Comparison of ENCODE assay signal across 8 cellular contexts in the genomic region with DNA sequence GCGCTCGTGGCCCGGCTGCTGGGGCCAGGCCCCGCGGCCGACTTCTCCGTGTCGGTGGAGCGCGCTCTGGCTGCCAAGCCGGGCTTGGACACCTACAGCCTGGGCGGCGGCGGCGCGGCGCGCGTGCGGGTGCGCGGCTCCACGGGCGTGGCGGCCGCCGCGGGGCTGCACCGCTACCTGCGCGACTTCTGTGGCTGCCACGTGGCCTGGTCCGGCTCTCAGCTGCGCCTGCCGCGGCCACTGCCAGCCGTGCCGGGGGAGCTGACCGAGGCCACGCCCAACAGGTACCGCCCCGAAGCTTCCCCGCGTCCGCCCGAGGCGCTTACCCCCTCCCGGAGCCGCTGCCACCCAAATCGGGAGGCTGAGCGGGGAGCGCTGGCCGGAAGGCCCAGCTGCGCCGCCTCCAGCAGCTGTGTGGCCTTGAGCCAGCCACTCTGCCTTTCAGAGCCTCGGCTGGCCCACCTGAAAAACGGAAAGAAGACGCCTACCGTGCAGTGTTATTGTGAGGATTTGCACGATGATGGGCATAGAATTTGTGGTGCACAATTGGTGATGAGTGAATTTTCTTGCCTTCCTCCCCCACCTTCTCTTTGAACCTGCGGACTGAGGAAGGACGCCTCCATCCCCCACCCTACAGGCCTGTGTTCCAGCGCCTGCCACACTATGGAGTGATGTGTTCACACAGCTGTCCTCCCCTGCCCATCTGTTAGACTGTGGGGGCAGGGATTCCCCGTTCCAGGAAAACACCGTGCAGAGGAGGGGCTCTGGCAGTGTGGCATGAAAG. TPM values are rescaled to one million over a fixed set of nuclear protein-coding genes. Genes with fewer than 3 reads are reported as not detected.
DNase-seq lines count a peak whose midpoint lies in the region; ATAC-seq and TF ChIP-seq lines count a peak whose summit lies in the region.

No MANE protein-coding gene starts in this region.

- peak; percentile 96 for DNase-seq in GM19238 (ENCODE audit: insufficient read length, low spot score)
- peak; percentile 68 for DNase-seq in NCI-H524 treated with DMSO at 0.1 percent for 48 hours (lab: John Stamatoyannopoulos, UW)
- peak; percentile 52 to 56 for DNase-seq in activated CD4-positive, alpha-beta T cell treated with anti-CD3 and anti-CD28 coated beads, Interleukin-2, amount 50 U/mL, for 4 hours
- peak; percentile 92 for DNase-seq in lower lobe of right lung
- peak; percentile 42 to 81 (median 59) for DNase-seq in stimulated activated CD4-positive, alpha-beta T cell treated with anti-CD3 and anti-CD28 coated beads, TNF-alpha, amount 100 ng/mL, for 24 hours (ENCODE audit: low read depth in 3 of 3)

- intact Hi-C loops in lower lobe of right lung (cut with DNase I) = no loop called here

- TF ChIP-seq CTCF in lower lobe of right lung (IDR thresholded peaks at IDR 0.05) = no peak

- peaks cover 39% of the 10 kb centered on the region for H3K4me1 ChIP-seq in BLaER1
- H3K4me1 ChIP-seq in ectodermal cell (ENCODE audit: control insufficient read depth, insufficient read depth, low read length) = peaks cover 14% of the 10 kb centered on the region
- H3K4me1 ChIP-seq in lower lobe of right lung = peaks cover 27% of the 10 kb centered on the region

- H3K27me3 ChIP-seq in BLaER1 (no peaks in the 10 kb centered on the region), ectodermal cell (ENCODE audit: control insufficient read depth, insufficient read depth, low read length, poor library complexity, severe bottlenecking) (peaks cover 19% of the 10 kb centered on the region), lower lobe of right lung (ENCODE audit: low read depth) (no peaks in the 10 kb centered on the region)

- peak overlapping the region; percentile 87 for H3K27ac ChIP-seq in BLaER1
- H3K27ac ChIP-seq in ectodermal cell (ENCODE audit: insufficient read depth, low read depth, low read length, poor library complexity, severe bottlenecking) = peak overlapping the region; percentile 44
- peak overlapping the region; percentile 83 for H3K27ac ChIP-seq in lower lobe of right lung

- WGBS in ectodermal cell, 2 experiments = 1 to 2% methylated on average over 65 of the region's 65 CpGs

- H4K20me1 ChIP-seq in BLaER1 = peaks cover 13% of the 10 kb centered on the region

- H3K9me3 ChIP-seq in BLaER1 = no peaks in the 10 kb centered on the region
- H3K9me3 ChIP-seq in ectodermal cell (ENCODE audit: control insufficient read depth, low read length) = no peaks in the 10 kb centered on the region
- H3K9me3 ChIP-seq in lower lobe of right lung = no peaks in the 10 kb centered on the region

- H3K9ac ChIP-seq in BLaER1 = peak overlapping the region; percentile 87

- peaks cover 37% of the 10 kb centered on the region for H3K36me3 ChIP-seq in BLaER1
- peaks cover 10% of the 10 kb centered on the region for H3K36me3 ChIP-seq in ectodermal cell (ENCODE audit: control insufficient read depth, insufficient read depth, low read length)
- peaks cover 35% of the 10 kb centered on the region for H3K36me3 ChIP-seq in lower lobe of right lung

- H3K4me3 ChIP-seq in BLaER1 (peak overlapping the region; percentile 89), ectodermal cell (ENCODE audit: insufficient read depth, low read depth, low read length) (peak overlapping the region; percentile 63), lower lobe of right lung (peak overlapping the region; percentile 70)

- H3K4me2 ChIP-seq in BLaER1 = peak overlapping the region; percentile 95

- ATAC-seq in HG03280 (IDR thresholded peaks at IDR 0.05; ENCODE audit: unreplicated experiment) (peak; percentile 53), lower lobe of right lung (peak; percentile 81 to 87)

RNA-seq across cellular contexts. Expression of a gene that starts 0.5 kb away (rescaled TPM):
- polyA plus RNA-seq in ectodermal cell (2013, experiment 1 of 4) = 13.4 TPM
- 12.3 TPM for polyA plus RNA-seq in ectodermal cell (2013, experiment 2 of 4)
- polyA plus RNA-seq in ectodermal cell (2013, experiment 3 of 4) = 11.2 TPM
- 9.7 TPM for polyA plus RNA-seq in ectodermal cell (2013, experiment 4 of 4)
- 39.1 TPM for total RNA-seq in lower lobe of right lung

RNA-seq across cellular contexts. Expression of a gene that starts 16.2 kb away (rescaled TPM):
- polyA plus RNA-seq in ectodermal cell (2013, experiment 1 of 4) = 1.6 TPM
- polyA plus RNA-seq in ectodermal cell (2013, experiment 2 of 4) = 1.8 TPM
- 1.2 TPM for polyA plus RNA-seq in ectodermal cell (2013, experiment 3 of 4)
- polyA plus RNA-seq in ectodermal cell (2013, experiment 4 of 4) = 1.9 TPM
- total RNA-seq in lower lobe of right lung = 2.2 TPM

RNA-seq across cellular contexts. Expression of a gene that starts 25.4 kb away (rescaled TPM):
- 55.1 TPM for polyA plus RNA-seq in ectodermal cell (2013, experiment 1 of 4)
- 63.8 TPM for polyA plus RNA-seq in ectodermal cell (2013, experiment 2 of 4)
- 56.7 TPM for polyA plus RNA-seq in ectodermal cell (2013, experiment 3 of 4)
- polyA plus RNA-seq in ectodermal cell (2013, experiment 4 of 4) = 59.8 TPM
- total RNA-seq in lower lobe of right lung = 65.8 TPM

RNA-seq across cellular contexts. Expression of a gene that starts 30.3 kb away (rescaled TPM):
- polyA plus RNA-seq in ectodermal cell (2013, experiment 1 of 4) = 32.8 TPM
- 31.0 TPM for polyA plus RNA-seq in ectodermal cell (2013, experiment 2 of 4)
- polyA plus RNA-seq in ectodermal cell (2013, experiment 3 of 4) = 25.5 TPM
- 28.6 TPM for polyA plus RNA-seq in ectodermal cell (2013, experiment 4 of 4)
- total RNA-seq in lower lobe of right lung = 70.5 TPM

RNA-seq across cellular contexts. Expression of a gene that starts 41.0 kb away (rescaled TPM):
- polyA plus RNA-seq in ectodermal cell (2013, experiment 1 of 4) = 39.3 TPM
- polyA plus RNA-seq in ectodermal cell (2013, experiment 2 of 4) = 42.5 TPM
- polyA plus RNA-seq in ectodermal cell (2013, experiment 3 of 4) = 29.1 TPM
- 30.6 TPM for polyA plus RNA-seq in ectodermal cell (2013, experiment 4 of 4)
- 4.8 TPM for total RNA-seq in lower lobe of right lung

Comparison
In these comparisons a context has a peak if more than half of its experiments do, and no peak if none do; other contexts are left out.
1. Peak in every context shown above with its lines: DNase-seq, ATAC-seq, H3K4me3 ChIP-seq and H3K27ac ChIP-seq.